In genomic region chr6:148345578-148345977, GRCh38 we compare ENCODE assay signal across 15 cellular contexts. TPM values are rescaled to one million over a fixed set of nuclear protein-coding genes. Genes with fewer than 3 reads are reported as not detected.
DNase-seq lines count a peak whose midpoint lies in the region; ATAC-seq, FAIRE-seq and TF ChIP-seq lines count a peak whose summit lies in the region.
"Had no signal": no experiment of that assay in that cellular context is flagged by ENCODE, and none has a peak within 500 bp of the region (broad histone marks: within the 10 kb centered on the region; RNA-seq: fewer than 3 reads in every experiment).

No MANE protein-coding gene starts in this region.

- 61% methylated on average over 4 of the region's 4 CpGs for WGBS in A549 (ENCODE audit: missing lambda C conversion rate)
- WGBS in IMR-90 (ENCODE audit: extremely low coverage in 2 of 2, insufficient read length in 1 of 2), 2 experiments = no CpG with 5 or more reads among the region's 4 CpGs

- H3K4me2 ChIP-seq in A549 = peak overlapping the region; percentile 25; the same call in 1 of the 3 replicates
- H3K4me2 ChIP-seq in IMR-90 (ENCODE audit: low read depth, low read length) = no peak overlapping the region
- H3K4me2 ChIP-seq in neural progenitor cell = peak overlapping the region; percentile 67

- no peak overlapping the region for H3K4me3 ChIP-seq in A549
- no peak overlapping the region for H3K4me3 ChIP-seq in IMR-90 (ENCODE audit: insufficient read depth, low read depth, low read length)
- H3K4me3 ChIP-seq in epithelial cell of proximal tubule (ENCODE audit: low read depth, low read length) = peak overlapping the region; percentile 82
- no peak overlapping the region for H3K4me3 ChIP-seq in neural progenitor cell

- no TSS peak for BruUV-seq in IMR-90 (replicated peaks; lab: Mats Ljungman, UMichigan)

- H3K27me3 ChIP-seq in IMR-90 (ENCODE audit: control insufficient read depth, insufficient read depth, low read length) (no peaks in the 10 kb centered on the region), neural progenitor cell (peaks cover 12% of the 10 kb centered on the region)

- no peak overlapping the region for H2BK120ac ChIP-seq in IMR-90 (ENCODE audit: low read depth, low read length)

- TF ChIP-seq POLR2A in A549 (IDR thresholded peaks at IDR 0.05; ENCODE audit: low read length) = no peak
- TF ChIP-seq POLR2A in IMR-90 (IDR thresholded peaks at IDR 0.05; ENCODE audit: low read depth, low read length) = no peak

- intact Hi-C loops in IMR-90 (cut with micrococcal nuclease) = no loop called here
- intact Hi-C loops in activated CD4-positive, alpha-beta memory T cell treated with anti-CD3 and anti-CD28 coated beads for 36 hours (cut with micrococcal nuclease) = loop anchor here (10.0 kb wide), 1 partner anchor 119 kb away; no protein-coding TSS in a partner anchor

- H4K20me1 ChIP-seq in IMR-90 (ENCODE audit: insufficient read depth, low read length) = no peaks in the 10 kb centered on the region
- H4K20me1 ChIP-seq in neural progenitor cell (ENCODE audit: low read depth) = peaks cover 12% of the 10 kb centered on the region

- no peak overlapping the region; the same call in 1 of the 2 replicates for H3K4ac ChIP-seq in IMR-90 (ENCODE audit: low read depth, low read length)

- H3K9me1 ChIP-seq in IMR-90 (ENCODE audit: insufficient read depth, low read length) = peaks cover 4% of the 10 kb centered on the region; the same call in 1 of the 2 replicates

- H3K36me3 ChIP-seq in IMR-90 (ENCODE audit: control insufficient read depth, insufficient read depth, low read length) (no peaks in the 10 kb centered on the region; the same call in 1 of the 2 replicates), neural progenitor cell (no peaks in the 10 kb centered on the region)

- H4K91ac ChIP-seq in IMR-90 (ENCODE audit: insufficient read depth, low read depth, low read length) = no peak overlapping the region

- H2BK5ac ChIP-seq in IMR-90 (ENCODE audit: low read depth, low read length, poor library complexity, severe bottlenecking) = no peak overlapping the region

- no peak overlapping the region for H3K27ac ChIP-seq in A549
- H3K27ac ChIP-seq in IMR-90 (ENCODE audit: insufficient read depth, low read length) = no peak overlapping the region
- H3K27ac ChIP-seq in neural progenitor cell = no peak overlapping the region

- no peak overlapping the region for H4K8ac ChIP-seq in IMR-90 (ENCODE audit: low read depth in 2 of 2, low read length in 2 of 2)

- peaks cover 37% of the 10 kb centered on the region for H3K79me2 ChIP-seq in neural progenitor cell (ENCODE audit: low read depth)

- peaks cover 9% of the 10 kb centered on the region for H3K36me3 Mint-ChIP-seq in neural progenitor cell
- no peaks in the 10 kb centered on the region for H3K36me3 Mint-ChIP-seq in activated CD4-positive, alpha-beta memory T cell treated with anti-CD3 and anti-CD28 coated beads for 36 hours

- peaks cover 2% of the 10 kb centered on the region for H3K27me3 Mint-ChIP-seq in neural progenitor cell (ENCODE audit: insufficient read depth, low read depth)
- H3K27me3 Mint-ChIP-seq in activated CD4-positive, alpha-beta memory T cell treated with anti-CD3 and anti-CD28 coated beads for 36 hours = peaks cover 45% of the 10 kb centered on the region

- H3K27ac Mint-ChIP-seq in neural progenitor cell = no peak overlapping the region
- no peak overlapping the region for H3K27ac Mint-ChIP-seq in activated CD4-positive, alpha-beta memory T cell treated with anti-CD3 and anti-CD28 coated beads for 36 hours
- H3K27ac Mint-ChIP-seq: activated T-helper 17 cell treated with anti-CD3 and anti-CD28 coated beads, Interleukin-2, amount 50 U/mL, for 72 hours; stimulated activated naive CD8-positive, alpha-beta T cell treated with anti-CD3 and anti-CD28 coated beads, Interleukin-15, Interleukin-2, amounts not matched to agents 100 ng/mL and 50 ng/mL, for 24 hours had no signal

- no peak overlapping the region for H2AK9ac ChIP-seq in IMR-90 (replicated peaks; ENCODE audit: low read depth, low read length, poor library complexity)

- H3K9me3 ChIP-seq in A549 = no peaks in the 10 kb centered on the region
- H3K9me3 ChIP-seq in IMR-90 (ENCODE audit: control insufficient read depth, insufficient read depth, low read length) = no peaks in the 10 kb centered on the region
- no peaks in the 10 kb centered on the region for H3K9me3 ChIP-seq in neural progenitor cell (ENCODE audit: low read depth)

- no peak overlapping the region for H2BK15ac ChIP-seq in IMR-90 (ENCODE audit: low read depth, low read length)

- H2BK20ac ChIP-seq in IMR-90 (ENCODE audit: low read depth, low read length) = 0 out of 2 replicates have a peak overlapping the region, but pooled peaks have one; percentile 36

- H2AFZ ChIP-seq in IMR-90 (replicated peaks; ENCODE audit: low read length, poor library complexity) (no peak overlapping the region), neural progenitor cell (replicated peaks) (no peak overlapping the region)

- no peak for TF ChIP-seq EP300 in A549 (IDR thresholded peaks at IDR 0.05)

- no peak overlapping the region for H3K14ac ChIP-seq in IMR-90 (replicated peaks; ENCODE audit: low read depth, low read length)

- DNase-seq in A549 (ENCODE audit: low read depth in 1 of 2, low spot score in 1 of 2) (no peak), IMR-90 (no peak), epithelial cell of proximal tubule (ENCODE audit: low read depth) (no peak), neural progenitor cell (ENCODE audit: low spot score) (no peak), NCI-H82 (lab: John Stamatoyannopoulos, UW) (no peak), SKM-1 treated with dmso at 0.1 percent for 144 hours (lab: John Stamatoyannopoulos, UW; ENCODE audit: unreplicated experiment) (no peak), GM19239 (ENCODE audit: insufficient read length, low spot score) (no peak)
- DNase-seq in activated CD4-positive, alpha-beta memory T cell treated with anti-CD3 and anti-CD28 coated beads for 36 hours = no peak
- DNase-seq: erythroblast; GOT3; Kasumi-1; NCI-H146; NK-92 treated with Interleukin-12 subunit alpha and Interleukin-12 subunit beta, amount 100 ng/mL, for 24 hours had no signal

- TF ChIP-seq CTCF in A549 (IDR thresholded peaks at IDR 0.05) (no peak), IMR-90 (conservative IDR thresholded peaks at IDR 0.05; ENCODE audit: low read depth, low read length) (no peak), epithelial cell of proximal tubule (conservative IDR thresholded peaks at IDR 0.05; ENCODE audit: low read depth, low read length) (no peak), neural progenitor cell (IDR thresholded peaks at IDR 0.05) (no peak)

- H3F3A ChIP-seq in neural progenitor cell (ENCODE audit: low read depth) = peaks cover 57% of the 10 kb centered on the region

- H3K4me1 ChIP-seq in A549 (peaks cover 23% of the 10 kb centered on the region), IMR-90 (ENCODE audit: control insufficient read depth, insufficient read depth, low read length) (peaks cover 4% of the 10 kb centered on the region; the same call in 1 of the 2 replicates), neural progenitor cell (peaks cover 70% of the 10 kb centered on the region)

- POLR2A ChIA-PET in A549 (lab: Yijun Ruan, JAX) = no interaction called here
- POLR2A ChIA-PET in IMR-90 (lab: Charles Lee; ENCODE audit: unreplicated experiment) = no interaction called here
- POLR2A ChIA-PET in activated CD4-positive, alpha-beta memory T cell treated with anti-CD3 and anti-CD28 coated beads for 36 hours (lab: Charles Lee) = no interaction called here

- FAIRE-seq in A549 (lab: Jason Lieb, UNC) (no peak), GM19239 (lab: Jason Lieb, UNC) (no peak)

- peaks cover 24 to 80% of the 10 kb centered on the region in 2 experiments; a peak in 3 of 4 replicates for H3K79me1 ChIP-seq in IMR-90 (ENCODE audit: low read depth in 1 of 2, low read length in 2 of 2)

- peaks cover 54% of the 10 kb centered on the region for H3K4me1 Mint-ChIP-seq in neural progenitor cell
- peaks cover 10% of the 10 kb centered on the region for H3K4me1 Mint-ChIP-seq in activated CD4-positive, alpha-beta memory T cell treated with anti-CD3 and anti-CD28 coated beads for 36 hours (ENCODE audit: low read depth)
- H3K4me1 Mint-ChIP-seq: activated T-helper 17 cell treated with anti-CD3 and anti-CD28 coated beads, Interleukin-2, amount 50 U/mL, for 72 hours had no signal

- H4K5ac ChIP-seq in IMR-90 (ENCODE audit: low read depth, low read length) = no peak overlapping the region

- no peak overlapping the region for H3K56ac ChIP-seq in IMR-90 (ENCODE audit: extremely low read depth, insufficient read depth, low read length)

- TF ChIP-seq RAD21 in A549 (conservative IDR thresholded peaks at IDR 0.05 in 1 of 2, IDR thresholded peaks at IDR 0.05 in 1 of 2) = no peak
- TF ChIP-seq RAD21 in IMR-90 (IDR thresholded peaks at IDR 0.05; ENCODE audit: low read length) = no peak

- in situ Hi-C loops in IMR-90 (cut with MboI; ENCODE audit: low sequenced_read_pairs) = no loop called here

- H3K9me3 Mint-ChIP-seq in neural progenitor cell = peaks cover 3% of the 10 kb centered on the region
- no peaks in the 10 kb centered on the region for H3K9me3 Mint-ChIP-seq in activated CD4-positive, alpha-beta memory T cell treated with anti-CD3 and anti-CD28 coated beads for 36 hours
- H3K9me3 Mint-ChIP-seq: activated T-helper 17 cell treated with anti-CD3 and anti-CD28 coated beads, Interleukin-2, amount 50 U/mL, for 72 hours; stimulated activated naive CD8-positive, alpha-beta T cell treated with anti-CD3 and anti-CD28 coated beads, Interleukin-15, Interleukin-2, amounts not matched to agents 100 ng/mL and 50 ng/mL, for 24 hours had no signal

- dilution Hi-C loops in IMR-90 (cut with HindIII; ENCODE audit: low sequenced_read_pairs, unreplicated experiment) = no loop called here

- CTCF ChIA-PET in A549 (lab: Yijun Ruan, JAX) = interaction anchor here (1.0 kb wide), 1 partner anchor 14 kb away, joined by 3 read pairs; no protein-coding TSS in a partner anchor
- CTCF ChIA-PET in IMR-90 (lab: Yijun Ruan, JAX) = no interaction called here
- CTCF ChIA-PET in activated CD4-positive, alpha-beta memory T cell treated with anti-CD3 and anti-CD28 coated beads for 36 hours (lab: Charles Lee) = no interaction called here

- H3K18ac ChIP-seq in IMR-90 (ENCODE audit: low read depth, low read length) = no peak overlapping the region

- no peak for ATAC-seq in A549
- ATAC-seq in IMR-90 (ENCODE audit: low read depth) = no peak
- ATAC-seq: activated T-helper 17 cell treated with anti-CD3 and anti-CD28 coated beads, Interleukin-2, amount 50 U/mL, for 72 hours had no signal

- H3K4me3 Mint-ChIP-seq in neural progenitor cell = no peak overlapping the region
- no peak overlapping the region for H3K4me3 Mint-ChIP-seq in activated CD4-positive, alpha-beta memory T cell treated with anti-CD3 and anti-CD28 coated beads for 36 hours
- H3K4me3 Mint-ChIP-seq: activated T-helper 17 cell treated with anti-CD3 and anti-CD28 coated beads, Interleukin-2, amount 50 U/mL, for 72 hours; stimulated activated naive CD8-positive, alpha-beta T cell treated with anti-CD3 and anti-CD28 coated beads, Interleukin-15, Interleukin-2, amounts not matched to agents 100 ng/mL and 50 ng/mL, for 24 hours had no signal

- H3K9ac ChIP-seq in IMR-90 (ENCODE audit: low read depth, low read length) = no peak overlapping the region
- H3K9ac ChIP-seq in neural progenitor cell = no peak overlapping the region

- peak overlapping the region; percentile 5 for H3K23ac ChIP-seq in IMR-90 (ENCODE audit: low read depth, low read length)

- peak overlapping the region; percentile 25; the same call in 1 of the 2 replicates for H2AK5ac ChIP-seq in IMR-90 (ENCODE audit: low read depth, low read length)

RNA-seq across cellular contexts. Expression of gene SASH1, which starts 2.9 kb away (rescaled TPM):
- polyA plus RNA-seq in A549 (2011; rRNA removed) = 3.0 and 3.2 TPM in 2 replicates
- 1.2 and 1.5 TPM in 2 replicates for polyA plus RNA-seq in A549 (2012; cell fraction: cytosol; rRNA removed)
- polyA plus RNA-seq in A549 (2012; cell fraction: nucleus; rRNA removed) = 1.5 and 1.6 TPM in 2 replicates
- polyA plus RNA-seq in A549 (2017; fragmentation: RNase III; extraction: RNeasy Plus Mini Kit Qiagen cat#74134 plus additional on column Dnase treatment) = 2.1 to 2.5 TPM (median 2.4 TPM) in 3 replicates
- polyA minus RNA-seq in A549 (2011; rRNA and poly(A)+ RNA removed) = 5.1 and 8.4 TPM in 2 replicates
- total RNA-seq in IMR-90 (2012; rRNA removed) = 16.5 and 20.3 TPM in 2 replicates
- 11.6 and 11.7 TPM in 2 replicates for polyA plus RNA-seq in IMR-90 (2012; rRNA removed)
- 6.7 and 8.2 TPM in 2 replicates for polyA plus RNA-seq in IMR-90 (2012; cell fraction: cytosol; rRNA removed)
- 13.3 and 28.8 TPM in 2 replicates for polyA plus RNA-seq in IMR-90 (2012; cell fraction: nucleus; rRNA removed; ENCODE audit: low replicate concordance)
- total RNA-seq in epithelial cell of proximal tubule = 9.5 and 10.6 TPM in 2 replicates
- 10.2 and 11.8 TPM in 2 replicates for total RNA-seq in neural progenitor cell (ENCODE audit: low replicate concordance)
- total RNA-seq in activated CD4-positive, alpha-beta memory T cell treated with anti-CD3 and anti-CD28 coated beads for 36 hours = 1 to 10 TPM in 1 of 2 experiments, under 1 TPM in 1; 0.44 to 1.2 TPM
